In the genomic region with DNA sequence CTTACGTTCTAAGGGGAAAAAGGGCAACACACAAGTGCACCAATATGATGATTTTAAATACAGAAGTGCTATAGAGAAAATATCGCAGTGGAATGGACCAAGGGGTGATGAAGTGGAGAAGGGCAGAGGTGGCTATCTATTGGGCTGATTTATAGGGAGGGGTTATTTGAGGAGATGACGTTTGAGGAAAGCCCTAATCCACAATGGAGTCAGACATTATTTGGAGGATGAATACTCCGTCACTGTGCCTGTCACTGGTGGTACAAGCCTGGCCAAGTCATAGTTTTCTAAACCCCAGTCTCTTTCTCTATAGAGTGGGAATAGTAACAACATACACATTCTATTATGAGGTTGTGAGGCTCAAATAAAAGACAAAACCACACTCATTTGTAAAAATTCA, we compare ENCODE assay signal across 20 cellular contexts. TPM values are rescaled to one million over a fixed set of nuclear protein-coding genes. Genes with fewer than 3 reads are reported as not detected.
A peak's percentile ranks its signal among the peaks of the same experiment; 100 is the strongest.
DNase-seq lines count a peak whose midpoint lies in the region; ATAC-seq, FAIRE-seq and TF ChIP-seq lines count a peak whose summit lies in the region.
"Had no signal": no experiment of that assay in that cellular context is flagged by ENCODE, and none has a peak within 500 bp of the region (broad histone marks: within the 10 kb centered on the region; RNA-seq: fewer than 3 reads in every experiment).

No MANE protein-coding gene starts in this region.

- peaks cover 0 to 4% (median 0%) of the 10 kb centered on the region in 9 donors for H3K36me3 ChIP-seq in heart left ventricle
- peaks cover 0 to 12% of the 10 kb centered on the region in 2 experiments; a peak in 1 of 4 replicates for H3K36me3 ChIP-seq in GM12878 (ENCODE audit: control insufficient read depth in 2 of 2, insufficient read depth in 2 of 2, low read length in 1 of 2)
- no peaks in the 10 kb centered on the region for H3K36me3 ChIP-seq in upper lobe of left lung
- H3K36me3 ChIP-seq: HAP-1 had no signal

- peak overlapping the region; percentile 56 for H3K4me3 Mint-ChIP-seq in neural crest cell
- H3K4me3 Mint-ChIP-seq: activated naive CD8-positive, alpha-beta T cell; activated T-helper 1 cell treated with anti-CD3 and anti-CD28 coated beads, Interleukin-12 subunit alpha, Interleukin-12 subunit beta, Interleukin-2, Interleukin-4 antibody, amounts not matched to agents 30 ng/mL and 10 ng/mL and 1 ng/mL, durations not matched to agents 14 hours and 24 hours and 36 hours; mesothelial cell of epicardium had no signal

- CTCF ChIA-PET in GM12878 (lab: Yijun Ruan, JAX) = interaction anchor here (0.9 to 5.1 kb wide), 4 partner anchors 9 to 223 kb away, joined by 3 to 32 read pairs (median 4); no protein-coding TSS in a partner anchor

- peak overlapping the region; percentile 97 for H3K4me2 ChIP-seq in GM12878 (ENCODE audit: control insufficient read depth, insufficient read depth)

- H4K20me1 ChIP-seq in GM12878 (ENCODE audit: control insufficient read depth, insufficient read depth) = no peaks in the 10 kb centered on the region

- POLR2A ChIA-PET in GM12878 (lab: Charles Lee) = interaction anchor here (0.9 to 1.4 kb wide), 4 partner anchors 9 to 510 kb away, joined by 3 to 7 read pairs (median 3); no protein-coding TSS in a partner anchor

- H3K4me1 Mint-ChIP-seq in neural crest cell = peaks cover 33% of the 10 kb centered on the region

- no peak for TF ChIP-seq POLR2A in heart left ventricle (IDR thresholded peaks at IDR 0.05)
- no peak for TF ChIP-seq POLR2A in GM12878 (IDR thresholded peaks at IDR 0.05; ENCODE audit: low read depth, low read length)
- TF ChIP-seq POLR2A in upper lobe of left lung (IDR thresholded peaks at IDR 0.05) = no peak

- TF ChIP-seq EP300 in GM12878 (IDR thresholded peaks at IDR 0.05; ENCODE audit: borderline replicate concordance in 1 of 2, control insufficient read depth in 1 of 2, low read depth in 2 of 2, low read length in 2 of 2) (no peak), upper lobe of left lung (IDR thresholded peaks at IDR 0.05) (no peak)

- FAIRE-seq in GM12878 (lab: Jason Lieb, UNC) = no peak
- FAIRE-seq: RCC 7860 had no signal

- no peaks in the 10 kb centered on the region for H3K27me3 Mint-ChIP-seq in neural crest cell (ENCODE audit: low read depth)

- peak overlapping the region; percentile 93 for H3K27ac Mint-ChIP-seq in neural crest cell (ENCODE audit: unreplicated experiment)
- H3K27ac Mint-ChIP-seq: activated naive CD8-positive, alpha-beta T cell; activated T-helper 1 cell treated with anti-CD3 and anti-CD28 coated beads, Interleukin-12 subunit alpha, Interleukin-12 subunit beta, Interleukin-2, Interleukin-4 antibody, amounts not matched to agents 30 ng/mL and 10 ng/mL and 1 ng/mL, durations not matched to agents 14 hours and 24 hours and 36 hours had no signal

- BruUV-seq in GM12878 (replicated peaks; lab: Mats Ljungman, UMichigan) = no TSS peak

- no peaks in the 10 kb centered on the region for H3K9me3 Mint-ChIP-seq in neural crest cell
- H3K9me3 Mint-ChIP-seq: activated T-helper 1 cell treated with anti-CD3 and anti-CD28 coated beads, Interleukin-12 subunit alpha, Interleukin-12 subunit beta, Interleukin-2, Interleukin-4 antibody, amounts not matched to agents 30 ng/mL and 10 ng/mL and 1 ng/mL, durations not matched to agents 14 hours and 24 hours and 36 hours; mesothelial cell of epicardium had no signal

- SMC1A ChIA-PET in GM12878 (lab: Charles Lee; ENCODE audit: uncharacterized antibody, unreplicated experiment) = interaction anchor here (0.6 to 24.1 kb wide), 9 partner anchors 8 to 510 kb away, joined by 3 to 591 read pairs (median 6); no protein-coding TSS in a partner anchor

- H3K79me2 ChIP-seq in GM12878 (ENCODE audit: control insufficient read depth, insufficient read depth, low read length) = peaks cover 91% of the 10 kb centered on the region

- no peak overlapping the region for H3K4me3 ChIP-seq in heart left ventricle
- peak overlapping the region; percentile 39; the same call in 1 of the 2 replicates for H3K4me3 ChIP-seq in GM12878
- H3K4me3 ChIP-seq in upper lobe of left lung = no peak overlapping the region
- H3K4me3 ChIP-seq: body of pancreas, HAP-1 had no signal

- no peaks in the 10 kb centered on the region for H3K27me3 ChIP-seq in heart left ventricle
- H3K27me3 ChIP-seq in GM12878 (replicated peaks in 1 of 2; ENCODE audit: control insufficient read depth in 2 of 2, insufficient read depth in 2 of 2, low read length in 1 of 2) = no peaks in the 10 kb centered on the region
- H3K27me3 ChIP-seq in upper lobe of left lung = no peaks in the 10 kb centered on the region
- H3K27me3 ChIP-seq: body of pancreas had no signal

- H3K4me1 ChIP-seq in heart left ventricle (peaks cover 8 to 93% (median 66%) of the 10 kb centered on the region in 12 donors), GM12878 (ENCODE audit: control insufficient read depth, insufficient read depth, low read length) (peaks cover 37% of the 10 kb centered on the region), upper lobe of left lung (peaks cover 19 to 29% (median 21%) of the 10 kb centered on the region in 4 donors)
- H3K4me1 ChIP-seq: body of pancreas had no signal

- TF ChIP-seq RAD21 in GM12878 (IDR thresholded peaks at IDR 0.05; ENCODE audit: insufficient read depth, low read depth, low read length) = no peak

- H3K9me3 ChIP-seq in heart left ventricle (no peaks in the 10 kb centered on the region), GM12878 (replicated peaks; ENCODE audit: control insufficient read depth, insufficient read depth, low read length) (no peaks in the 10 kb centered on the region), upper lobe of left lung (no peaks in the 10 kb centered on the region)
- H3K9me3 ChIP-seq: body of pancreas, HAP-1 had no signal

- H3K27ac ChIP-seq in heart left ventricle = peak overlapping the region; percentile 56 to 93 (median 87)
- H3K27ac ChIP-seq in GM12878 (ENCODE audit: control insufficient read depth, insufficient read depth) = peak overlapping the region; percentile 80
- peak overlapping the region in 3 of 4 donors; percentile 64 to 68 (median 67) for H3K27ac ChIP-seq in upper lobe of left lung

- no peak for DNase-seq in heart left ventricle
- DNase-seq in Right ventricle myocardium inferior (ENCODE audit: missing footprints) = no peak
- no peak for DNase-seq in GM12878 (ENCODE audit: low read depth, low spot score)
- DNase-seq in neural crest cell (ENCODE audit: low read depth, low spot score) = no peak
- DNase-seq in upper lobe of left lung = no peak
- no peak for DNase-seq in NOMO-1 treated with DMSO at 0.1 percent for 48 hours (lab: John Stamatoyannopoulos, UW; ENCODE audit: unreplicated experiment)
- DNase-seq in central memory CD4-positive, alpha-beta T cell = no peak
- DNase-seq: activated CD4-positive, CD25-positive, alpha-beta regulatory T cell treated with anti-CD3 and anti-CD28 coated beads, Interleukin-2, amount 50 U/mL, for 72 hours; body of pancreas; GF-D8; hypothalamus; NCI-H146; NCI-H82; T1000 had no signal

- ATAC-seq in heart left ventricle (no peak), Right ventricle myocardium inferior (no peak), GM12878 (peak; percentile 1; the same call in 2 of the 3 replicates), upper lobe of left lung (ENCODE audit: low FRiP score in 2 of 2) (no peak), GM21786 (IDR thresholded peaks at IDR 0.05; ENCODE audit: unreplicated experiment) (no peak)
- ATAC-seq: body of pancreas had no signal

- H2AFZ ChIP-seq in GM12878 (ENCODE audit: control insufficient read depth, low read depth, low read length) = no peak overlapping the region

- TF ChIP-seq CTCF in heart left ventricle (IDR thresholded peaks at IDR 0.05) (no peak), GM12878 (IDR thresholded peaks at IDR 0.05 in 2 of 3, conservative IDR thresholded peaks at IDR 0.05 in 1 of 3; ENCODE audit: control insufficient read depth in 2 of 3, extremely low read depth in 1 of 3, insufficient read depth in 1 of 3, low read depth in 3 of 3, low read length in 3 of 3) (no peak), neural crest cell (conservative IDR thresholded peaks at IDR 0.05) (no peak), upper lobe of left lung (IDR thresholded peaks at IDR 0.05) (no peak)

- no peaks in the 10 kb centered on the region for H3K36me3 Mint-ChIP-seq in neural crest cell (ENCODE audit: low read depth)
- H3K36me3 Mint-ChIP-seq: mesothelial cell of epicardium had no signal

- intact Hi-C loops in heart left ventricle (cut with DNase I) (loop anchor here in 3 of 10 donors (5.0 to 10.0 kb wide), 3 partner anchors 47 to 100 kb away; partner anchors contain the start of gene MEF2C (in 1 of the 3)), Right ventricle myocardium inferior (cut with DNase I) (loop anchor here (5.0 kb wide), 1 partner anchor 102 kb away; no protein-coding TSS in a partner anchor), GM12878 (cut with micrococcal nuclease; ENCODE audit: unreplicated experiment) (no loop called here)

- no peak overlapping the region for H3K9ac ChIP-seq in GM12878 (ENCODE audit: control insufficient read depth, insufficient read depth, low read length)

- RAD21 ChIA-PET in GM12878 (lab: Charles Lee; ENCODE audit: unreplicated experiment) = interaction anchor here (1.0 to 2.4 kb wide), 6 partner anchors 11 to 430 kb away, joined by 3 to 13 read pairs (median 4); no protein-coding TSS in a partner anchor

- in situ Hi-C loops in GM12878 (cut with MboI) = no loop called here

- WGBS in heart left ventricle, 4 donors = 69 to 79% (median 74%) methylated on average over 4 of the region's 4 CpGs
- WGBS in GM12878 (ENCODE audit: insufficient coverage, insufficient replicate concordance, low lambda C conversion rate, missing lambda C conversion rate) = 19% methylated on average over 4 of the region's 4 CpGs
- WGBS in upper lobe of left lung, 2 donors = 90 to 92% methylated on average over 4 of the region's 4 CpGs

RNA-seq across cellular contexts. Expression of gene MEF2C, which starts 48.5 kb away (rescaled TPM):
- total RNA-seq in heart left ventricle (10 to 100 TPM; 36.8 to 98.5 (median 58.6) TPM), Right ventricle myocardium inferior (46.7 TPM), GM12878 (2014; rRNA removed) (175 and 219 TPM in 2 replicates), GM12878 (2014; rRNA removed; fragmentation: Illumina TruSeq; extraction: Trizol) (220 and 236 TPM in 2 replicates), GM12878 (2021) (207 and 225 TPM in 2 replicates), neural crest cell (46.0 and 56.2 TPM in 2 replicates), upper lobe of left lung (10 to 100 TPM; 20.5 to 46.2 (median 35.8) TPM)
- polyA plus RNA-seq in heart left ventricle (10 to 100 TPM; 15.5 to 18.3 TPM), GM12878 (2011; rRNA removed) (105 and 125 TPM in 2 replicates), GM12878 (2014; fragmentation: Illumina TruSeq; extraction: Trizol) (209 and 260 TPM in 2 replicates), GM12878 (2014; fragmentation: Nextera tagmentation; extraction: Ambion mirVana) (100 to 1,000 TPM; 143 to 147 TPM), GM12878 (2014; rRNA removed) (99.5 and 104 TPM in 2 replicates), GM12878 (2016; fragmentation: Nextera tagmentation; extraction: Ambion mirVana) (100 to 1,000 TPM; 186 to 199 TPM)
- total RNA-seq in GM12878 (2013; cell fraction: nucleolus; rRNA removed) = 839 and 919 TPM in 2 replicates
- 89.3 TPM for polyA plus RNA-seq in GM12878 (2011; ENCODE audit: low read depth)
- polyA plus RNA-seq in GM12878 (2011; cell fraction: cytosol; rRNA removed) = 139 and 145 TPM in 2 replicates
- 105 and 117 TPM in 2 replicates for polyA plus RNA-seq in GM12878 (2011; cell fraction: nucleus; rRNA removed)
- polyA plus RNA-seq in GM12878 (2012) = 115 and 139 TPM in 2 replicates
- 323 and 371 TPM in 2 replicates for polyA minus RNA-seq in GM12878 (2011; rRNA and poly(A)+ RNA removed)
- 81.9 and 107 TPM in 2 replicates for polyA minus RNA-seq in GM12878 (2011; cell fraction: cytosol; rRNA and poly(A)+ RNA removed)
- polyA minus RNA-seq in GM12878 (2011; cell fraction: nucleus; rRNA and poly(A)+ RNA removed) = 194 and 315 TPM in 2 replicates
